1 cellular context compared by ENCODE assay signal in genomic region chr6:146981981-146982380, GRCh38.
TF ChIP-seq lines count a peak whose summit lies in the region.

No MANE protein-coding gene starts in this region.

TF ChIP-seq in HepG2, 621 proteins besides CTCF, POLR2A, EP300 and RAD21 (continued from another document and continues in another):
- TF ChIP-seq ZNF503 (CRISPR knock-in tag; IDR thresholded peaks at IDR 0.05), result 0 out of 2 replicates have a peak, but pooled peaks have one; percentile 34
- TF ChIP-seq, protein P1, sequence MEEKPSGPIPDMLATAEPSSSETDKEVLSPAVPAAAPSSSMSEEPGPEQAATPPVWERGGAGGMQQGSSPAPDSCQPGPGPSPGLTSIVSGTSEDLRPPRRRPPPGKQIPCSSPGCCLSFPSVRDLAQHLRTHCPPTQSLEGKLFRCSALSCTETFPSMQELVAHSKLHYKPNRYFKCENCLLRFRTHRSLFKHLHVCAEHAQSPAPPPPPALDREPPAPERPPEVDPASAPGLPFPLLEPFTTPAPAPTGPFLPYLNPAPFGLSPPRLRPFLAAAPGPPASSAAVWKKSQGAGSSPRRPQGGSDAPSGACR (CRISPR knock-in tag; IDR thresholded peaks at IDR 0.05), result no peak
- TF ChIP-seq GATAD2A (CRISPR knock-in tag; IDR thresholded peaks at IDR 0.05), result peak; percentile 76
- peak; percentile 62 for TF ChIP-seq BCL6 (CRISPR knock-in tag; IDR thresholded peaks at IDR 0.05)
- TF ChIP-seq ZNF180 (CRISPR knock-in tag; IDR thresholded peaks at IDR 0.05; ENCODE audit: borderline replicate concordance, low read depth), result no peak
- TF ChIP-seq PHB2 (IDR thresholded peaks at IDR 0.05; ENCODE audit: partially characterized antibody), result no peak
- TF ChIP-seq FOXP4 (CRISPR knock-in tag; IDR thresholded peaks at IDR 0.05), result peak; percentile 87
- TF ChIP-seq ZMYM4 (CRISPR knock-in tag; IDR thresholded peaks at IDR 0.05), result 0 out of 2 replicates have a peak, but pooled peaks have one; percentile 46
- peak; percentile 34; the same call in 1 of the 2 replicates for TF ChIP-seq MED1 (CRISPR knock-in tag; IDR thresholded peaks at IDR 0.05)
- peak; percentile 37; the same call in 1 of the 2 replicates for TF ChIP-seq MYPOP (CRISPR knock-in tag; IDR thresholded peaks at IDR 0.05)
- TF ChIP-seq HMG20B (CRISPR knock-in tag; conservative IDR thresholded peaks at IDR 0.05), result 0 out of 2 replicates have a peak, but pooled peaks have one; percentile 57
- peak; percentile 18; the same call in 1 of the 2 replicates for TF ChIP-seq HNF4A (CRISPR knock-in tag; IDR thresholded peaks at IDR 0.05)
- TF ChIP-seq DNMT1 (CRISPR knock-in tag; IDR thresholded peaks at IDR 0.05), result no peak
- TF ChIP-seq ZNF644 (CRISPR knock-in tag; IDR thresholded peaks at IDR 0.05; ENCODE audit: low read depth), result peak; percentile 50; the same call in 1 of the 2 replicates
- no peak for TF ChIP-seq AGO2 (optimal IDR thresholded peaks at IDR 0.05; ENCODE audit: low read depth, low read length)
- TF ChIP-seq MED13 (CRISPR knock-in tag; IDR thresholded peaks at IDR 0.05), result no peak
- TF ChIP-seq ZBTB20 (CRISPR knock-in tag; IDR thresholded peaks at IDR 0.05; ENCODE audit: borderline replicate concordance, low read depth), result no peak
- no peak for TF ChIP-seq CREB1 (IDR thresholded peaks at IDR 0.05)
- peak; percentile 21; the same call in 1 of the 2 replicates for TF ChIP-seq CREB1 (CRISPR knock-in tag; IDR thresholded peaks at IDR 0.05)
- no peak for TF ChIP-seq KIAA2018 (CRISPR knock-in tag; IDR thresholded peaks at IDR 0.05; ENCODE audit: borderline replicate concordance)
- no peak for TF ChIP-seq FOXA1 (IDR thresholded peaks at IDR 0.05)
- peak; percentile 74 for TF ChIP-seq FOXA1 (CRISPR knock-in tag; IDR thresholded peaks at IDR 0.05)
- TF ChIP-seq, protein P2, sequence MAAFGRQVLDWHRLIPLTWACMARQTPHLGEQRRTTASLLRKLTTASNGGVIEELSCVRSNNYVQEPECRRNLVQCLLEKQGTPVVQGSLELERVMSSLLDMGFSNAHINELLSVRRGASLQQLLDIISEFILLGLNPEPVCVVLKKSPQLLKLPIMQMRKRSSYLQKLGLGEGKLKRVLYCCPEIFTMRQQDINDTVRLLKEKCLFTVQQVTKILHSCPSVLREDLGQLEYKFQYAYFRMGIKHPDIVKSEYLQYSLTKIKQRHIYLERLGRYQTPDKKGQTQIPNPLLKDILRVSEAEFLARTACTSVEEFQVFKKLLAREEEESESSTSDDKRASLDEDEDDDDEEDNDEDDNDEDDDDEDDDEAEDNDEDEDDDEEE (CRISPR knock-in tag; IDR thresholded peaks at IDR 0.05), result no peak
- no peak for TF ChIP-seq ZNF572 (CRISPR knock-in tag; IDR thresholded peaks at IDR 0.05)
- TF ChIP-seq FOSL2 (CRISPR knock-in tag; IDR thresholded peaks at IDR 0.05), result peak; percentile 50; the same call in 1 of the 2 replicates
- TF ChIP-seq YEATS4 (CRISPR knock-in tag; IDR thresholded peaks at IDR 0.05; ENCODE audit: borderline replicate concordance), result no peak
- TF ChIP-seq NFYC (CRISPR knock-in tag; IDR thresholded peaks at IDR 0.05), result peak; percentile 56
- peak; percentile 60; the same call in 1 of the 2 replicates for TF ChIP-seq FOXK1 (CRISPR knock-in tag; IDR thresholded peaks at IDR 0.05; ENCODE audit: borderline replicate concordance, low read depth)
- TF ChIP-seq FOXP1 (IDR thresholded peaks at IDR 0.05), result peak; percentile 30; the same call in 1 of the 2 replicates
- TF ChIP-seq FOXP1 (CRISPR knock-in tag; IDR thresholded peaks at IDR 0.05), result peak; percentile 93
- TF ChIP-seq MIXL1 (CRISPR knock-in tag; IDR thresholded peaks at IDR 0.05), result 0 out of 2 replicates have a peak, but pooled peaks have one; percentile 49
- peak; percentile 70 for TF ChIP-seq HMG20A (CRISPR knock-in tag; IDR thresholded peaks at IDR 0.05; ENCODE audit: borderline replicate concordance)
- TF ChIP-seq ZNF354B (CRISPR knock-in tag; IDR thresholded peaks at IDR 0.05), result no peak
- TF ChIP-seq, protein P3, sequence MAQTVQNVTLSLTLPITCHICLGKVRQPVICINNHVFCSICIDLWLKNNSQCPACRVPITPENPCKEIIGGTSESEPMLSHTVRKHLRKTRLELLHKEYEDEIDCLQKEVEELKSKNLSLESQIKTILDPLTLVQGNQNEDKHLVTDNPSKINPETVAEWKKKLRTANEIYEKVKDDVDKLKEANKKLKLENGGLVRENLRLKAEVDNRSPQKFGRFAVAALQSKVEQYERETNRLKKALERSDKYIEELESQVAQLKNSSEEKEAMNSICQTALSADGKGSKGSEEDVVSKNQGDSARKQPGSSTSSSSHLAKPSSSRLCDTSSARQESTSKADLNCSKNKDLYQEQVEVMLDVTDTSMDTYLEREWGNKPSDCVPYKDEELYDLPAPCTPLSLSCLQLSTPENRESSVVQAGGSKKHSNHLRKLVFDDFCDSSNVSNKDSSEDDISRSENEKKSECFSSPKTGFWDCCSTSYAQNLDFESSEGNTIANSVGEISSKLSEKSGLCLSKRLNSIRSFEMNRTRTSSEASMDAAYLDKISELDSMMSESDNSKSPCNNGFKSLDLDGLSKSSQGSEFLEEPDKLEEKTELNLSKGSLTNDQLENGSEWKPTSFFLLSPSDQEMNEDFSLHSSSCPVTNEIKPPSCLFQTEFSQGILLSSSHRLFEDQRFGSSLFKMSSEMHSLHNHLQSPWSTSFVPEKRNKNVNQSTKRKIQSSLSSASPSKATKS (CRISPR knock-in tag; IDR thresholded peaks at IDR 0.05), result no peak
- TF ChIP-seq KDM1A (CRISPR knock-in tag; IDR thresholded peaks at IDR 0.05), result 0 out of 2 replicates have a peak, but pooled peaks have one; percentile 9
- TF ChIP-seq, protein P4, sequence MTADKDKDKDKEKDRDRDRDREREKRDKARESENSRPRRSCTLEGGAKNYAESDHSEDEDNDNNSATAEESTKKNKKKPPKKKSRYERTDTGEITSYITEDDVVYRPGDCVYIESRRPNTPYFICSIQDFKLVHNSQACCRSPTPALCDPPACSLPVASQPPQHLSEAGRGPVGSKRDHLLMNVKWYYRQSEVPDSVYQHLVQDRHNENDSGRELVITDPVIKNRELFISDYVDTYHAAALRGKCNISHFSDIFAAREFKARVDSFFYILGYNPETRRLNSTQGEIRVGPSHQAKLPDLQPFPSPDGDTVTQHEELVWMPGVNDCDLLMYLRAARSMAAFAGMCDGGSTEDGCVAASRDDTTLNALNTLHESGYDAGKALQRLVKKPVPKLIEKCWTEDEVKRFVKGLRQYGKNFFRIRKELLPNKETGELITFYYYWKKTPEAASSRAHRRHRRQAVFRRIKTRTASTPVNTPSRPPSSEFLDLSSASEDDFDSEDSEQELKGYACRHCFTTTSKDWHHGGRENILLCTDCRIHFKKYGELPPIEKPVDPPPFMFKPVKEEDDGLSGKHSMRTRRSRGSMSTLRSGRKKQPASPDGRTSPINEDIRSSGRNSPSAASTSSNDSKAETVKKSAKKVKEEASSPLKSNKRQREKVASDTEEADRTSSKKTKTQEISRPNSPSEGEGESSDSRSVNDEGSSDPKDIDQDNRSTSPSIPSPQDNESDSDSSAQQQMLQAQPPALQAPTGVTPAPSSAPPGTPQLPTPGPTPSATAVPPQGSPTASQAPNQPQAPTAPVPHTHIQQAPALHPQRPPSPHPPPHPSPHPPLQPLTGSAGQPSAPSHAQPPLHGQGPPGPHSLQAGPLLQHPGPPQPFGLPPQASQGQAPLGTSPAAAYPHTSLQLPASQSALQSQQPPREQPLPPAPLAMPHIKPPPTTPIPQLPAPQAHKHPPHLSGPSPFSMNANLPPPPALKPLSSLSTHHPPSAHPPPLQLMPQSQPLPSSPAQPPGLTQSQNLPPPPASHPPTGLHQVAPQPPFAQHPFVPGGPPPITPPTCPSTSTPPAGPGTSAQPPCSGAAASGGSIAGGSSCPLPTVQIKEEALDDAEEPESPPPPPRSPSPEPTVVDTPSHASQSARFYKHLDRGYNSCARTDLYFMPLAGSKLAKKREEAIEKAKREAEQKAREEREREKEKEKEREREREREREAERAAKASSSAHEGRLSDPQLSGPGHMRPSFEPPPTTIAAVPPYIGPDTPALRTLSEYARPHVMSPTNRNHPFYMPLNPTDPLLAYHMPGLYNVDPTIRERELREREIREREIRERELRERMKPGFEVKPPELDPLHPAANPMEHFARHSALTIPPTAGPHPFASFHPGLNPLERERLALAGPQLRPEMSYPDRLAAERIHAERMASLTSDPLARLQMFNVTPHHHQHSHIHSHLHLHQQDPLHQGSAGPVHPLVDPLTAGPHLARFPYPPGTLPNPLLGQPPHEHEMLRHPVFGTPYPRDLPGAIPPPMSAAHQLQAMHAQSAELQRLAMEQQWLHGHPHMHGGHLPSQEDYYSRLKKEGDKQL (CRISPR knock-in tag; IDR thresholded peaks at IDR 0.05; ENCODE audit: low read depth), result no peak
- peak; percentile 63; the same call in 1 of the 2 replicates for TF ChIP-seq ZNF331 (CRISPR knock-in tag; IDR thresholded peaks at IDR 0.05)
- peak; percentile 20; the same call in 1 of the 2 replicates for TF ChIP-seq STAT5B (CRISPR knock-in tag; IDR thresholded peaks at IDR 0.05)
